Comparison of ENCODE assay signal across 8 cellular contexts in the genomic region with DNA sequence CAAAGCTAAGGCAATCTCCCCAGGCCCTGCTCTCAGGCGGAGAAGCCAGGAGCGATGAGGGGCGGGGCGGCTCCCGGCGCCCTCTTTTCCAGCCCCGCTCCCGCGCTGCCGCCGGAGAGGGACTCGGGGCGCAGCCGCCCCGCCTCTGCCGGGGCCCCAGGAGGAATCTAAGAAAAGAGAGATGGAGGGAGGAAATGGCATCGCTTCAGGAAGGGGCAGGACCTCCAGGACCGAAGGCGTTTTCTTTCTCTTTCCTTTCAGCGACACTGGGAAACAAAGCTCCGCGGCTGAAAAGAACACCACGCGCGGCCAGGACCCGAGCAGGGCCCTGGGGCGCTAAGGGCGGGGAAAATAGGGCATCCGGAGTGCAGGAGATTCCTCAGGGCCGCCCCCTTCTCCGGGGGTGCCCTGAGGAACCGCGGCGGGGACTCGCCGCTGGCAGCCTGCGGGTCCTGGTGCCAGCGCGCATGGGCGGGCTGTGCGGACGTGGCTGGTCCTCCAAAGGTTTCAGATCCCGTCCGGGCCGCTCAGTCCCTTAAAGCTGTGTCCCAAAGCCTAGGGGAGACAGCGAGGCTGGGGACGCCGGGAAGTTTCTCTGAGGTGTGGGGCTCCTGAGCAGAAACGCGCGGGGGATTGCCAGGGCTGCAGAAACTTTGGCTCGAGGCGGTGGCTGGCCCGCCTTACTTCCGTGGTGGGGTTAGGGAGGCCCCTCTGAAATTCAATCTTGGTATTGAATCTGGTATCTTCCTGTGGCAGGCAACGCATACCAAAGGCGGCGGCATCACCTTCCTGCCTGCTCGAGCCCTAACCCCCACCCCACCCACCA. TPM values are rescaled to one million over a fixed set of nuclear protein-coding genes. Genes with fewer than 3 reads are reported as not detected.
DNase-seq lines count a peak whose midpoint lies in the region; ATAC-seq and TF ChIP-seq lines count a peak whose summit lies in the region.

No MANE protein-coding gene starts in this region.

- peaks cover 0 to 4% (median 1%) of the 10 kb centered on the region in 3 donors for H3K9me3 Mint-ChIP-seq in IgD-negative memory B cell

- ATAC-seq in body of pancreas (no peak), GM18858 (IDR thresholded peaks at IDR 0.05; ENCODE audit: unreplicated experiment) (no peak)

- TF ChIP-seq EP300 in tibial nerve (IDR thresholded peaks at IDR 0.05) = no peak

- H3K4me1 Mint-ChIP-seq in IgD-negative memory B cell = peaks cover 0 to 11% (median 7%) of the 10 kb centered on the region in 3 donors

- intact Hi-C loops in body of pancreas (cut with DNase I) (no loop called here), lower leg skin (cut with DNase I; ENCODE audit: low total_unique reads) (no loop called here)

- DNase-seq in CD1c-positive myeloid dendritic cell (ENCODE audit: extremely low spot score) = peak; percentile 51
- DNase-seq in body of pancreas = peak in 2 of 4 donors; percentile 15 to 23
- no peak for DNase-seq in lower leg skin (ENCODE audit: low spot score in 2 of 2)
- DNase-seq in tibial nerve (ENCODE audit: low spot score in 2 of 2) = no peak
- DNase-seq in stimulated activated CD4-positive, alpha-beta T cell treated with anti-CD3 and anti-CD28 coated beads, Interleukin-4, amount 100 ng/mL, for 24 hours = no peak
- no peak for DNase-seq in SK-N-DZ (ENCODE audit: low spot score)

- peaks cover 0 to 46% of the 10 kb centered on the region in 2 donors for H3K27me3 ChIP-seq in body of pancreas
- peaks cover 0 to 90% of the 10 kb centered on the region in 2 donors for H3K27me3 ChIP-seq in tibial nerve

- peak overlapping the region; percentile 18 to 78 for H3K4me3 ChIP-seq in body of pancreas
- peak overlapping the region; percentile 48 for H3K4me3 ChIP-seq in lower leg skin (ENCODE audit: low read depth, poor library complexity, severe bottlenecking)
- peak overlapping the region; percentile 53 to 77 (median 63) for H3K4me3 ChIP-seq in tibial nerve

- H3K27ac ChIP-seq in body of pancreas (no peak overlapping the region), tibial nerve (no peak overlapping the region)

- TF ChIP-seq POLR2A in body of pancreas (IDR thresholded peaks at IDR 0.05) = no peak
- no peak for TF ChIP-seq POLR2A in lower leg skin (IDR thresholded peaks at IDR 0.05)
- no peak for TF ChIP-seq POLR2A in tibial nerve (IDR thresholded peaks at IDR 0.05)

- no peaks in the 10 kb centered on the region for H3K36me3 ChIP-seq in body of pancreas (replicated peaks in 1 of 2; ENCODE audit: insufficient read depth in 1 of 2, low read depth in 2 of 2)
- H3K36me3 ChIP-seq in tibial nerve = no peaks in the 10 kb centered on the region

- H3K27me3 Mint-ChIP-seq in IgD-negative memory B cell = peaks cover 78% of the 10 kb centered on the region

- H3K4me1 ChIP-seq in body of pancreas (peaks cover 10% of the 10 kb centered on the region), tibial nerve (peaks cover 0 to 33% (median 3%) of the 10 kb centered on the region in 4 donors)

- H3K36me3 Mint-ChIP-seq in IgD-negative memory B cell = peaks cover 4% of the 10 kb centered on the region

- WGBS in body of pancreas, 2 donors = 1% methylated on average over 22 to 50 of the region's 59 CpGs
- 1% methylated on average over 37 to 57 of the region's 59 CpGs for WGBS in lower leg skin, 2 donors
- WGBS in tibial nerve, 2 donors = 0 to 1% methylated on average over 45 to 48 of the region's 59 CpGs

- H3K27ac Mint-ChIP-seq in IgD-negative memory B cell = no peak overlapping the region

- no peak for TF ChIP-seq CTCF in body of pancreas (IDR thresholded peaks at IDR 0.05)
- TF ChIP-seq CTCF in lower leg skin (IDR thresholded peaks at IDR 0.05) = no peak
- no peak for TF ChIP-seq CTCF in tibial nerve (IDR thresholded peaks at IDR 0.05)

- peak overlapping the region in 3 of 4 donors; percentile 73 to 87 (median 81) for H3K4me3 Mint-ChIP-seq in IgD-negative memory B cell

- H3K9me3 ChIP-seq in body of pancreas (no peaks in the 10 kb centered on the region), tibial nerve (no peaks in the 10 kb centered on the region)

RNA-seq across cellular contexts. Expression of gene BSX, which starts 2.8 kb away (rescaled TPM):
- polyA plus RNA-seq in IgD-negative memory B cell = not detected
- total RNA-seq in body of pancreas (not detected), lower leg skin (not detected), tibial nerve (not detected)
- not detected in 2 replicates for polyA plus RNA-seq in SK-N-DZ (2014; cell fraction: cytosol; rRNA removed)
- not detected in 2 replicates for polyA plus RNA-seq in SK-N-DZ (2014; cell fraction: nucleus; rRNA removed)
